ENCODE assay signal across 21 cellular contexts in genomic region chr3:134136604-134137003, GRCh38.
"Had no signal": no experiment of that assay in that cellular context is flagged by ENCODE, and none has a peak within 500 bp of the region (broad histone marks: within the 10 kb centered on the region; RNA-seq: fewer than 3 reads in every experiment).

No MANE protein-coding gene starts in this region.

- FAIRE-seq: colon, endometrium, keratinocyte had no signal

- H3K36me3 ChIP-seq: lower lobe of right lung, ovary, suprapubic skin, transverse colon, vagina had no signal

- H3K27me3 ChIP-seq: ovary, suprapubic skin, transverse colon, vagina had no signal

- H3K4me3 ChIP-seq: lower lobe of right lung, ovary, psoas muscle, suprapubic skin, transverse colon, vagina had no signal

- H3K4me1 ChIP-seq: lower lobe of right lung, psoas muscle, suprapubic skin, transverse colon, vagina had no signal

- H3K27ac ChIP-seq: lower lobe of right lung, ovary, psoas muscle, suprapubic skin, transverse colon, vagina had no signal

- H3K9me3 ChIP-seq: lower lobe of right lung, ovary, psoas muscle, vagina had no signal

- DNase-seq: activated CD4-positive, alpha-beta T cell treated with anti-CD3 and anti-CD28 coated beads, Interleukin-2, amount 50 U/mL, for 4 hours; activated CD8-positive, alpha-beta memory T cell treated with anti-CD3 and anti-CD28 coated beads, Interleukin-2, amount 10 ng/mL, durations not matched to agents 7 days and 5 days; activated naive CD4-positive, alpha-beta T cell; activated naive CD8-positive, alpha-beta T cell treated with anti-CD3 and anti-CD28 coated beads, Interleukin-2, amount 10 ng/mL, durations not matched to agents 7 days and 5 days; caudate nucleus; erythroblast; foreskin melanocyte; glutamatergic neuron; lower lobe of right lung; naive thymus-derived CD8-positive, alpha-beta T cell; ovary; psoas muscle; right cardiac atrium; stimulated activated CD4-positive, alpha-beta T cell treated with anti-CD3 and anti-CD28 coated beads, Interleukin-2, amount 100 ng/mL, for 24 hours; stimulated activated naive CD8-positive, alpha-beta T cell treated with anti-CD3 and anti-CD28 coated beads, Interleukin-15, Interleukin-2, amounts not matched to agents 100 U/mL and 50 U/mL, for 24 hours; transverse colon had no signal
